In genomic region chr14:64279719-64280668, GRCh38 we compare ENCODE assay signal across 13 cellular contexts. TPM values are rescaled to one million over a fixed set of nuclear protein-coding genes. Genes with fewer than 3 reads are reported as not detected.
DNase-seq lines count a peak whose midpoint lies in the region; ATAC-seq and TF ChIP-seq lines count a peak whose summit lies in the region.
"Had no signal": no experiment of that assay in that cellular context is flagged by ENCODE, and none has a peak within 500 bp of the region (broad histone marks: within the 10 kb centered on the region; RNA-seq: fewer than 3 reads in every experiment).

No MANE protein-coding gene starts in this region.

- no peak for TF ChIP-seq CTCF in lung (IDR thresholded peaks at IDR 0.05; ENCODE audit: control extremely low read depth, extremely low read depth)

- H3K27ac ChIP-seq in lung (ENCODE audit: low read depth in 1 of 2, low read length in 1 of 2), result no peak overlapping the region
- H3K27ac ChIP-seq: gastroesophageal sphincter, transverse colon had no signal

- H3K9me3 ChIP-seq in lung (ENCODE audit: control insufficient read depth in 2 of 2, insufficient read depth in 1 of 2, low read length in 1 of 2), result no peaks in the 10 kb centered on the region
- H3K9me3 ChIP-seq: gastroesophageal sphincter, transverse colon had no signal

- DNase-seq in stimulated activated naive CD4-positive, alpha-beta T cell treated with Interleukin-2 at 50 U/mL for 16 hours (lab: John Stamatoyannopoulos, UW), result peak; percentile 14
- DNase-seq in stimulated activated naive CD4-positive, alpha-beta T cell (lab: John Stamatoyannopoulos, UW), result no peak
- DNase-seq in activated naive CD4-positive, alpha-beta T cell treated with anti-CD3 and anti-CD28 coated beads, Interleukin-2, amount 50 U/mL, for 16 hours, result peak; percentile 15
- DNase-seq in lung (ENCODE audit: low spot score) (no peak), CD1c-positive myeloid dendritic cell (ENCODE audit: extremely low spot score) (no peak), retina (no peak), ACHN (no peak)
- DNase-seq: activated CD8-positive, alpha-beta memory T cell treated with anti-CD3 and anti-CD28 coated beads, Interleukin-2, amount 50 U/mL, for 48 hours; AML-193; NCI-H187 treated with DMSO at 0.1 percent for 48 hours; transverse colon had no signal

- in situ Hi-C loops in ACHN (cut with HindIII; ENCODE audit: low pct_ligation_motif_present, low pct_unique_long_range_greater_than_20kb, low sequenced_read_pairs), result no loop called here

- ATAC-seq in lung (ENCODE audit: insufficient read depth, low FRiP score), result peak; percentile 64
- ATAC-seq in HG03280 (IDR thresholded peaks at IDR 0.05; ENCODE audit: unreplicated experiment), result no peak
- ATAC-seq: gastroesophageal sphincter had no signal

- H3K36me3 ChIP-seq in lung (ENCODE audit: control insufficient read depth in 2 of 2, insufficient read depth in 2 of 2, low read length in 2 of 2), result no peaks in the 10 kb centered on the region
- H3K36me3 ChIP-seq: gastroesophageal sphincter, transverse colon had no signal

- no peaks in the 10 kb centered on the region for H3K27me3 ChIP-seq in lung (ENCODE audit: control insufficient read depth, insufficient read depth)
- H3K27me3 ChIP-seq: transverse colon had no signal

- no peaks in the 10 kb centered on the region for H3K4me1 ChIP-seq in lung (ENCODE audit: control insufficient read depth in 2 of 2, insufficient read depth in 2 of 2, low read length in 2 of 2)
- H3K4me1 ChIP-seq: gastroesophageal sphincter, transverse colon had no signal

- WGBS in lung, 2 donors, result 59 to 76% methylated on average over 14 of the region's 14 CpGs

- no peak overlapping the region for H3K4me3 ChIP-seq in lung
- H3K4me3 ChIP-seq: gastroesophageal sphincter, transverse colon had no signal

RNA-seq across cellular contexts. Expression of gene ESR2, which starts 14.2 kb away (rescaled TPM):
- 1 to 10 TPM in 1 of 2 donors, under 1 TPM in 1; 0.55 to 3.4 TPM for total RNA-seq in lung
- polyA plus RNA-seq in lung, result under 1 TPM; 0.11 to 0.20 TPM

Comparison
In these comparisons a context has a peak if more than half of its experiments do, and no peak if none do; other contexts are left out.
1. DNase-seq: peak in stimulated activated naive CD4-positive, alpha-beta T cell treated with Interleukin-2 at 50 U/mL for 16 hours (single experiment) and activated naive CD4-positive, alpha-beta T cell treated with anti-CD3 and anti-CD28 coated beads, Interleukin-2, amount 50 U/mL, for 16 hours (single experiment); none in stimulated activated naive CD4-positive, alpha-beta T cell (0 of 6), lung (single experiment), CD1c-positive myeloid dendritic cell (single experiment), retina (single experiment) and ACHN (single experiment).